Comparison of ENCODE assay signal across 1 cellular context in the genomic region with DNA sequence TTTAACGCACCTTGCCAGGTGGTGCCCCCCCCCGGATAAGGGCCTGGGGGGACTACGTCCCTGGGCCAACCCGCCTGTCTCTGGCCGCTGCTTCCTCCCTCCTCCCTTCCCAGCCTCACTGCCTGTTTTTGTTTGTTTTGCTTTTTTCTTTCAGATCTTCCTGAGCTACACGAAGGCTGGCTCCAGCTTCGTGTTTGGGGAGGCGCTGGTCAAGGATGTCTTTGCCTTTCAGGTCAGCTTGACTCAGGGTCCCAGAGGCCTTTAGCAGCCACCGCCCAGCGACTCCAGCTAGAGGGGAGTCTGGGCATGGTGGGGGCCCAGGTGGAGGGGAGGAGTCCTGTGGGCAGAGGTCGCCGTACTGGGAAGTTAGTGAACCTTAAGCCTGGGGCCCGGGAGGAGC.
TF ChIP-seq lines count a peak whose summit lies in the region.

No MANE protein-coding gene starts in this region.

TF ChIP-seq in HepG2, 621 proteins besides CTCF, POLR2A, EP300 and RAD21 (continued from another document):
- TF ChIP-seq, protein P1, sequence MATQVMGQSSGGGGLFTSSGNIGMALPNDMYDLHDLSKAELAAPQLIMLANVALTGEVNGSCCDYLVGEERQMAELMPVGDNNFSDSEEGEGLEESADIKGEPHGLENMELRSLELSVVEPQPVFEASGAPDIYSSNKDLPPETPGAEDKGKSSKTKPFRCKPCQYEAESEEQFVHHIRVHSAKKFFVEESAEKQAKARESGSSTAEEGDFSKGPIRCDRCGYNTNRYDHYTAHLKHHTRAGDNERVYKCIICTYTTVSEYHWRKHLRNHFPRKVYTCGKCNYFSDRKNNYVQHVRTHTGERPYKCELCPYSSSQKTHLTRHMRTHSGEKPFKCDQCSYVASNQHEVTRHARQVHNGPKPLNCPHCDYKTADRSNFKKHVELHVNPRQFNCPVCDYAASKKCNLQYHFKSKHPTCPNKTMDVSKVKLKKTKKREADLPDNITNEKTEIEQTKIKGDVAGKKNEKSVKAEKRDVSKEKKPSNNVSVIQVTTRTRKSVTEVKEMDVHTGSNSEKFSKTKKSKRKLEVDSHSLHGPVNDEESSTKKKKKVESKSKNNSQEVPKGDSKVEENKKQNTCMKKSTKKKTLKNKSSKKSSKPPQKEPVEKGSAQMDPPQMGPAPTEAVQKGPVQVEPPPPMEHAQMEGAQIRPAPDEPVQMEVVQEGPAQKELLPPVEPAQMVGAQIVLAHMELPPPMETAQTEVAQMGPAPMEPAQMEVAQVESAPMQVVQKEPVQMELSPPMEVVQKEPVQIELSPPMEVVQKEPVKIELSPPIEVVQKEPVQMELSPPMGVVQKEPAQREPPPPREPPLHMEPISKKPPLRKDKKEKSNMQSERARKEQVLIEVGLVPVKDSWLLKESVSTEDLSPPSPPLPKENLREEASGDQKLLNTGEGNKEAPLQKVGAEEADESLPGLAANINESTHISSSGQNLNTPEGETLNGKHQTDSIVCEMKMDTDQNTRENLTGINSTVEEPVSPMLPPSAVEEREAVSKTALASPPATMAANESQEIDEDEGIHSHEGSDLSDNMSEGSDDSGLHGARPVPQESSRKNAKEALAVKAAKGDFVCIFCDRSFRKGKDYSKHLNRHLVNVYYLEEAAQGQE (IDR thresholded peaks at IDR 0.05; ENCODE audit: borderline replicate concordance in 1 of 2, low read depth in 1 of 2, low read length in 2 of 2), result no peak
- TF ChIP-seq MYC (CRISPR knock-in tag; IDR thresholded peaks at IDR 0.05; ENCODE audit: borderline replicate concordance), result peak; percentile 20; the same call in 1 of the 2 replicates
- peak; percentile 33 for TF ChIP-seq GATAD2A (CRISPR knock-in tag; IDR thresholded peaks at IDR 0.05)
- TF ChIP-seq, protein P2, sequence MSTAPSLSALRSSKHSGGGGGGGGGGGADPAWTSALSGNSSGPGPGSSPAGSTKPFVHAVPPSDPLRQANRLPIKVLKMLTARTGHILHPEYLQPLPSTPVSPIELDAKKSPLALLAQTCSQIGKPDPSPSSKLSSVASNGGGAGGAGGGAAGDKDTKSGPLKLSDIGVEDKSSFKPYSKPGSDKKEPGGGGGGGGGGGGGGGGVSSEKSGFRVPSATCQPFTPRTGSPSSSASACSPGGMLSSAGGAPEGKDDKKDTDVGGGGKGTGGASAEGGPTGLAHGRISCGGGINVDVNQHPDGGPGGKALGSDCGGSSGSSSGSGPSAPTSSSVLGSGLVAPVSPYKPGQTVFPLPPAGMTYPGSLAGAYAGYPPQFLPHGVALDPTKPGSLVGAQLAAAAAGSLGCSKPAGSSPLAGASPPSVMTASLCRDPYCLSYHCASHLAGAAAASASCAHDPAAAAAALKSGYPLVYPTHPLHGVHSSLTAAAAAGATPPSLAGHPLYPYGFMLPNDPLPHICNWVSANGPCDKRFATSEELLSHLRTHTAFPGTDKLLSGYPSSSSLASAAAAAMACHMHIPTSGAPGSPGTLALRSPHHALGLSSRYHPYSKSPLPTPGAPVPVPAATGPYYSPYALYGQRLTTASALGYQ (CRISPR knock-in tag; IDR thresholded peaks at IDR 0.05), result no peak
- TF ChIP-seq, protein P3, sequence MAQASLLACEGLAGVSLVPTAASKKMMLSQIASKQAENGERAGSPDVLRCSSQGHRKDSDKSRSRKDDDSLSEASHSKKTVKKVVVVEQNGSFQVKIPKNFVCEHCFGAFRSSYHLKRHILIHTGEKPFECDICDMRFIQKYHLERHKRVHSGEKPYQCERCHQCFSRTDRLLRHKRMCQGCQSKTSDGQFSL (CRISPR knock-in tag; IDR thresholded peaks at IDR 0.05), result 0 out of 2 replicates have a peak, but pooled peaks have one; percentile 32
- TF ChIP-seq NR1H2 (CRISPR knock-in tag; IDR thresholded peaks at IDR 0.05; ENCODE audit: borderline replicate concordance, low read depth), result no peak
- peak; percentile 36; the same call in 1 of the 2 replicates for TF ChIP-seq TBX2 (CRISPR knock-in tag; IDR thresholded peaks at IDR 0.05; ENCODE audit: borderline replicate concordance)
- TF ChIP-seq SP2 (CRISPR knock-in tag; IDR thresholded peaks at IDR 0.05), result no peak
- TF ChIP-seq, protein P4, sequence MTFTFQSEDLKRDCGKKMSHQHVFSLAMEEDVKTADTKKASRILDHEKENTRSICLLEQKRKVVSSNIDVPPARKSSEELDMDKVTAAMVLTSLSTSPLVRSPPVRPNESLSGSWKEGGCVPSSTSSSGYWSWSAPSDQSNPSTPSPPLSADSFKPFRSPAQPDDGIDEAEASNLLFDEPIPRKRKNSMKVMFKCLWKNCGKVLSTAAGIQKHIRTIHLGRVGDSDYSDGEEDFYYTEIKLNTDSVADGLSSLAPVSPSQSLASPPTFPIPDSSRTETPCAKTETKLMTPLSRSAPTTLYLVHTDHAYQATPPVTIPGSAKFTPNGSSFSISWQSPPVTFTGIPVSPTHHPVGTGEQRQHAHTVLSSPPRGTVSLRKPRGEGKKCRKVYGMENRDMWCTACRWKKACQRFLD (CRISPR knock-in tag; IDR thresholded peaks at IDR 0.05; ENCODE audit: borderline replicate concordance), result no peak
- TF ChIP-seq, protein P5, sequence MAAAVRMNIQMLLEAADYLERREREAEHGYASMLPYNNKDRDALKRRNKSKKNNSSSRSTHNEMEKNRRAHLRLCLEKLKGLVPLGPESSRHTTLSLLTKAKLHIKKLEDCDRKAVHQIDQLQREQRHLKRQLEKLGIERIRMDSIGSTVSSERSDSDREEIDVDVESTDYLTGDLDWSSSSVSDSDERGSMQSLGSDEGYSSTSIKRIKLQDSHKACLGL (CRISPR knock-in tag; IDR thresholded peaks at IDR 0.05), result no peak
- 0 out of 2 replicates have a peak, but pooled peaks have one; percentile 33 for TF ChIP-seq PHF21A (CRISPR knock-in tag; IDR thresholded peaks at IDR 0.05)
- TF ChIP-seq TOPORS (CRISPR knock-in tag; IDR thresholded peaks at IDR 0.05), result no peak
- TF ChIP-seq ZNF331 (CRISPR knock-in tag; IDR thresholded peaks at IDR 0.05), result no peak
- no peak for TF ChIP-seq MYNN (CRISPR knock-in tag; IDR thresholded peaks at IDR 0.05; ENCODE audit: low read depth)
- TF ChIP-seq SSRP1 (CRISPR knock-in tag; IDR thresholded peaks at IDR 0.05), result no peak
- no peak for TF ChIP-seq ZNF460 (CRISPR knock-in tag; IDR thresholded peaks at IDR 0.05; ENCODE audit: borderline replicate concordance)
- peak; percentile 50; the same call in 1 of the 2 replicates for TF ChIP-seq ZFX (CRISPR knock-in tag; IDR thresholded peaks at IDR 0.05; ENCODE audit: low read depth)
- TF ChIP-seq SAP130 (CRISPR knock-in tag; IDR thresholded peaks at IDR 0.05; ENCODE audit: low read depth), result peak; percentile 54
- TF ChIP-seq, protein P6, sequence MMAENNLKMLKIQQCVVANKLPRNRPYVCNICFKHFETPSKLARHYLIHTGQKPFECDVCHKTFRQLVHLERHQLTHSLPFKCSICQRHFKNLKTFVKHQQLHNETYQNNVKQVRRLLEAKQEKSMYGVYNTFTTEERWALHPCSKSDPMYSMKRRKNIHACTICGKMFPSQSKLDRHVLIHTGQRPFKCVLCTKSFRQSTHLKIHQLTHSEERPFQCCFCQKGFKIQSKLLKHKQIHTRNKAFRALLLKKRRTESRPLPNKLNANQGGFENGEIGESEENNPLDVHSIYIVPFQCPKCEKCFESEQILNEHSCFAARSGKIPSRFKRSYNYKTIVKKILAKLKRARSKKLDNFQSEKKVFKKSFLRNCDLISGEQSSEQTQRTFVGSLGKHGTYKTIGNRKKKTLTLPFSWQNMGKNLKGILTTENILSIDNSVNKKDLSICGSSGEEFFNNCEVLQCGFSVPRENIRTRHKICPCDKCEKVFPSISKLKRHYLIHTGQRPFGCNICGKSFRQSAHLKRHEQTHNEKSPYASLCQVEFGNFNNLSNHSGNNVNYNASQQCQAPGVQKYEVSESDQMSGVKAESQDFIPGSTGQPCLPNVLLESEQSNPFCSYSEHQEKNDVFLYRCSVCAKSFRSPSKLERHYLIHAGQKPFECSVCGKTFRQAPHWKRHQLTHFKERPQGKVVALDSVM (CRISPR knock-in tag; IDR thresholded peaks at IDR 0.05), result 0 out of 2 replicates have a peak, but pooled peaks have one; percentile 20
- TF ChIP-seq, protein P7, sequence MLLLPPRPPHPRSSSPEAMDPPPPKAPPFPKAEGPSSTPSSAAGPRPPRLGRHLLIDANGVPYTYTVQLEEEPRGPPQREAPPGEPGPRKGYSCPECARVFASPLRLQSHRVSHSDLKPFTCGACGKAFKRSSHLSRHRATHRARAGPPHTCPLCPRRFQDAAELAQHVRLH (CRISPR knock-in tag; IDR thresholded peaks at IDR 0.05; ENCODE audit: borderline replicate concordance, low read depth), result no peak
- TF ChIP-seq ZNF264 (CRISPR knock-in tag; IDR thresholded peaks at IDR 0.05), result no peak
- no peak for TF ChIP-seq PITX1 (CRISPR knock-in tag; IDR thresholded peaks at IDR 0.05)
- no peak for TF ChIP-seq ZNF747 (CRISPR knock-in tag; IDR thresholded peaks at IDR 0.05; ENCODE audit: borderline replicate concordance)
- no peak for TF ChIP-seq ZNF143 (CRISPR knock-in tag; IDR thresholded peaks at IDR 0.05)
- TF ChIP-seq EEA1 (CRISPR knock-in tag; IDR thresholded peaks at IDR 0.05; ENCODE audit: borderline replicate concordance), result no peak
- TF ChIP-seq FOXK2 (IDR thresholded peaks at IDR 0.05), result no peak
- TF ChIP-seq, protein P8, sequence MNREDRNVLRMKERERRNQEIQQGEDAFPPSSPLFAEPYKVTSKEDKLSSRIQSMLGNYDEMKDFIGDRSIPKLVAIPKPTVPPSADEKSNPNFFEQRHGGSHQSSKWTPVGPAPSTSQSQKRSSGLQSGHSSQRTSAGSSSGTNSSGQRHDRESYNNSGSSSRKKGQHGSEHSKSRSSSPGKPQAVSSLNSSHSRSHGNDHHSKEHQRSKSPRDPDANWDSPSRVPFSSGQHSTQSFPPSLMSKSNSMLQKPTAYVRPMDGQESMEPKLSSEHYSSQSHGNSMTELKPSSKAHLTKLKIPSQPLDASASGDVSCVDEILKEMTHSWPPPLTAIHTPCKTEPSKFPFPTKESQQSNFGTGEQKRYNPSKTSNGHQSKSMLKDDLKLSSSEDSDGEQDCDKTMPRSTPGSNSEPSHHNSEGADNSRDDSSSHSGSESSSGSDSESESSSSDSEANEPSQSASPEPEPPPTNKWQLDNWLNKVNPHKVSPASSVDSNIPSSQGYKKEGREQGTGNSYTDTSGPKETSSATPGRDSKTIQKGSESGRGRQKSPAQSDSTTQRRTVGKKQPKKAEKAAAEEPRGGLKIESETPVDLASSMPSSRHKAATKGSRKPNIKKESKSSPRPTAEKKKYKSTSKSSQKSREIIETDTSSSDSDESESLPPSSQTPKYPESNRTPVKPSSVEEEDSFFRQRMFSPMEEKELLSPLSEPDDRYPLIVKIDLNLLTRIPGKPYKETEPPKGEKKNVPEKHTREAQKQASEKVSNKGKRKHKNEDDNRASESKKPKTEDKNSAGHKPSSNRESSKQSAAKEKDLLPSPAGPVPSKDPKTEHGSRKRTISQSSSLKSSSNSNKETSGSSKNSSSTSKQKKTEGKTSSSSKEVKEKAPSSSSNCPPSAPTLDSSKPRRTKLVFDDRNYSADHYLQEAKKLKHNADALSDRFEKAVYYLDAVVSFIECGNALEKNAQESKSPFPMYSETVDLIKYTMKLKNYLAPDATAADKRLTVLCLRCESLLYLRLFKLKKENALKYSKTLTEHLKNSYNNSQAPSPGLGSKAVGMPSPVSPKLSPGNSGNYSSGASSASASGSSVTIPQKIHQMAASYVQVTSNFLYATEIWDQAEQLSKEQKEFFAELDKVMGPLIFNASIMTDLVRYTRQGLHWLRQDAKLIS (CRISPR knock-in tag; IDR thresholded peaks at IDR 0.05), result no peak
- no peak for TF ChIP-seq POGZ (CRISPR knock-in tag; IDR thresholded peaks at IDR 0.05)
- no peak for TF ChIP-seq ZC3H4 (CRISPR knock-in tag; IDR thresholded peaks at IDR 0.05; ENCODE audit: borderline replicate concordance)
- TF ChIP-seq, protein P9, sequence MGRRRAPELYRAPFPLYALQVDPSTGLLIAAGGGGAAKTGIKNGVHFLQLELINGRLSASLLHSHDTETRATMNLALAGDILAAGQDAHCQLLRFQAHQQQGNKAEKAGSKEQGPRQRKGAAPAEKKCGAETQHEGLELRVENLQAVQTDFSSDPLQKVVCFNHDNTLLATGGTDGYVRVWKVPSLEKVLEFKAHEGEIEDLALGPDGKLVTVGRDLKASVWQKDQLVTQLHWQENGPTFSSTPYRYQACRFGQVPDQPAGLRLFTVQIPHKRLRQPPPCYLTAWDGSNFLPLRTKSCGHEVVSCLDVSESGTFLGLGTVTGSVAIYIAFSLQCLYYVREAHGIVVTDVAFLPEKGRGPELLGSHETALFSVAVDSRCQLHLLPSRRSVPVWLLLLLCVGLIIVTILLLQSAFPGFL (CRISPR knock-in tag; IDR thresholded peaks at IDR 0.05), result no peak
- TF ChIP-seq FOXA3 (CRISPR knock-in tag; IDR thresholded peaks at IDR 0.05), result 0 out of 2 replicates have a peak, but pooled peaks have one; percentile 17
- TF ChIP-seq HDAC2 (CRISPR knock-in tag; IDR thresholded peaks at IDR 0.05), result peak; percentile 15; the same call in 1 of the 2 replicates
- TF ChIP-seq SP5 (CRISPR knock-in tag; IDR thresholded peaks at IDR 0.05; ENCODE audit: borderline replicate concordance, low read depth), result peak; percentile 61; the same call in 1 of the 2 replicates
- TF ChIP-seq WIZ (CRISPR knock-in tag; IDR thresholded peaks at IDR 0.05), result no peak
